ENCODE assay signal across 1 cellular context in the genomic region with DNA sequence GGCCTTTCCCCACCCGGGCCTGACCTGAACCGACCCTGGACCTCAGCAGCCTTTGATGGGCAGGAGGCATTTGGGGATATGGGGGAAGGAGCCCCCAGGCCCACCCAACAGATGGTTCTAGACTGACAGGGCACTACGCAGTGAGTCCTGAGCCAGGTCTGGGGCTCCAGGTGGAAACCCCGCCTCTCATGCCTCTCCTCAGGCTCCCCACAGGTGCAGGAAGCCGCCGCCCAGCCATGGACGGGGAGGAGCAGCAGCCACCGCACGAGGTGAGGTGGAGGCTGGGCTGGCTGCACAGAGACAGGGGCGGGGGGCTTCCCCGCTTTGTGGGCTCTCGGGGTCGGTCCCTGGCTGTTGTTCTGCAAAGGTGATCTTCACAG.
TF ChIP-seq lines count a peak whose summit lies in the region.

No MANE protein-coding gene starts in this region.

TF ChIP-seq in K562, 482 proteins besides CTCF, POLR2A, EP300 and RAD21:
- TF ChIP-seq ZNF347 (CRISPR knock-in tag; IDR thresholded peaks at IDR 0.05; ENCODE audit: low read depth) (no peak), POLR2G (IDR thresholded peaks at IDR 0.05; ENCODE audit: low read depth, low read length) (0 out of 2 replicates have a peak, but pooled peaks have one; percentile 18), RBFOX2 (IDR thresholded peaks at IDR 0.05; ENCODE audit: low read depth, low read length) (peak; percentile 25; the same call in 1 of the 2 replicates)
